14 cellular contexts compared by ENCODE assay signal in genomic region chr3:133412511-133413165, GRCh38. TPM values are rescaled to one million over a fixed set of nuclear protein-coding genes. Genes with fewer than 3 reads are reported as not detected.
DNase-seq lines count a peak whose midpoint lies in the region; ATAC-seq and TF ChIP-seq lines count a peak whose summit lies in the region.
"Had no signal": no experiment of that assay in that cellular context is flagged by ENCODE, and none has a peak within 500 bp of the region (broad histone marks: within the 10 kb centered on the region; RNA-seq: fewer than 3 reads in every experiment).

No MANE protein-coding gene starts in this region.

- intact Hi-C loops in upper lobe of right lung (cut with DNase I) = no loop called here

- no peaks in the 10 kb centered on the region for H3K9me3 ChIP-seq in upper lobe of right lung
- H3K9me3 ChIP-seq: psoas muscle had no signal

- ATAC-seq in upper lobe of right lung (no peak), GM21528 (IDR thresholded peaks at IDR 0.05; ENCODE audit: low FRiP score, unreplicated experiment) (no peak)
- ATAC-seq: activated T-cell treated with anti-CD3 and anti-CD28 coated beads, Interleukin-2, amount 50 U/mL, for 4 hours had no signal

- H3K27ac ChIP-seq in upper lobe of right lung = peak overlapping the region; percentile 25
- H3K27ac ChIP-seq: psoas muscle had no signal

- no peaks in the 10 kb centered on the region for H3K36me3 ChIP-seq in upper lobe of right lung

- TF ChIP-seq CTCF in choroid plexus epithelial cell (conservative IDR thresholded peaks at IDR 0.05; ENCODE audit: low read depth, low read length) (no peak), upper lobe of right lung (IDR thresholded peaks at IDR 0.05) (no peak)

- DNase-seq in NCI-H748 (lab: John Stamatoyannopoulos, UW; ENCODE audit: unreplicated experiment) (peak; percentile 3), NCI-H748 treated with DMSO at 0.1 percent for 48 hours (lab: John Stamatoyannopoulos, UW) (no peak), choroid plexus epithelial cell (ENCODE audit: low read depth) (peak; percentile 70), lung microvascular endothelial cell (ENCODE audit: low read depth in 2 of 2) (peak; percentile 16 to 28), upper lobe of right lung (no peak), hippocampal formation (lab: John Stamatoyannopoulos, UW) (no peak), inferior parietal cortex (ENCODE audit: extremely low spot score) (no peak)
- DNase-seq: activated T-cell treated with anti-CD3 and anti-CD28 coated beads, Interleukin-2, amount 50 U/mL, for 4 hours; Karpas-422; NCI-H510A treated with DMSO at 0.1 percent for 48 hours; psoas muscle; T-helper 2 cell had no signal

- H3K4me3 ChIP-seq in choroid plexus epithelial cell (ENCODE audit: low read depth, low read length) (peak overlapping the region; percentile 16), upper lobe of right lung (peak overlapping the region; percentile 8)

- no peaks in the 10 kb centered on the region for H3K4me1 ChIP-seq in upper lobe of right lung

- H3K27me3 ChIP-seq in upper lobe of right lung = no peaks in the 10 kb centered on the region

RNA-seq across cellular contexts. Expression of gene BFSP2, which starts 12.8 kb away (rescaled TPM):
- total RNA-seq in lung microvascular endothelial cell (not detected in 2 replicates), upper lobe of right lung (not detected)
- total RNA-seq: activated T-cell treated with anti-CD3 and anti-CD28 coated beads, Interleukin-2, amount 50 U/mL, for 4 hours; dermis microvascular lymphatic vessel endothelial cell; psoas muscle had no signal

Comparison
In these comparisons a context has a peak if more than half of its experiments do, and no peak if none do; other contexts are left out.
1. DNase-seq: peak in NCI-H748 (single experiment), choroid plexus epithelial cell (single experiment) and lung microvascular endothelial cell (2 of 2); none in NCI-H748 treated with DMSO at 0.1 percent for 48 hours (single experiment), upper lobe of right lung (single experiment), hippocampal formation (0 of 2) and inferior parietal cortex (single experiment).